ENCODE assay signal across 8 cellular contexts in genomic region chr20:45934046-45934586, GRCh38. TPM values are rescaled to one million over a fixed set of nuclear protein-coding genes. Genes with fewer than 3 reads are reported as not detected.
A peak's percentile ranks its signal among the peaks of the same experiment; 100 is the strongest.
DNase-seq lines count a peak whose midpoint lies in the region; ATAC-seq and TF ChIP-seq lines count a peak whose summit lies in the region.

No MANE protein-coding gene starts in this region.

- no peaks in the 10 kb centered on the region for H3K27me3 Mint-ChIP-seq in stimulated activated naive CD8-positive, alpha-beta T cell treated with anti-CD3 and anti-CD28 coated beads, Interleukin-15, amount 100 ng/mL, for 72 hours

- TF ChIP-seq CTCF in GM20000 (IDR thresholded peaks at IDR 0.05; ENCODE audit: extremely low read depth, missing control alignments) (no peak), liver (IDR thresholded peaks at IDR 0.05; ENCODE audit: low read depth, low read length, missing input control) (no peak)

- peak overlapping the region; percentile 100 for H3K27ac ChIP-seq in HUES48 (ENCODE audit: low read depth, low read length)
- H3K27ac ChIP-seq in liver (ENCODE audit: low read depth in 1 of 2, low read length in 2 of 2) = peak overlapping the region; percentile 93 to 98

- peak overlapping the region; percentile 99 to 100 for H3K27ac Mint-ChIP-seq in stimulated activated naive CD8-positive, alpha-beta T cell treated with anti-CD3 and anti-CD28 coated beads, Interleukin-15, amount 100 ng/mL, for 72 hours

- peak; percentile 33 for ATAC-seq in stimulated activated naive CD8-positive, alpha-beta T cell treated with anti-CD3 and anti-CD28 coated beads, Interleukin-15, amount 100 ng/mL, for 72 hours

- peak overlapping the region; percentile 100 for H3K9ac ChIP-seq in HUES48 (ENCODE audit: low read depth, low read length)
- peak overlapping the region; percentile 5 to 69 for H3K9ac ChIP-seq in liver (ENCODE audit: low read depth in 1 of 2, low read length in 2 of 2)

- H3K9me3 ChIP-seq in HUES48 (ENCODE audit: control insufficient read depth, insufficient read depth, low read length) = no peaks in the 10 kb centered on the region
- H3K9me3 ChIP-seq in liver (ENCODE audit: control insufficient read depth in 4 of 4, low read length in 3 of 4) = no peaks in the 10 kb centered on the region

- H3K9me3 Mint-ChIP-seq in stimulated activated naive CD8-positive, alpha-beta T cell treated with anti-CD3 and anti-CD28 coated beads, Interleukin-15, amount 100 ng/mL, for 72 hours = no peaks in the 10 kb centered on the region

- H3K36me3 ChIP-seq in HUES48 (ENCODE audit: control insufficient read depth, insufficient read depth, low read length) (peaks cover 21% of the 10 kb centered on the region), liver (ENCODE audit: control insufficient read depth in 4 of 4, insufficient read depth in 3 of 4, low read depth in 1 of 4, low read length in 3 of 4) (peaks cover 2 to 19% (median 17%) of the 10 kb centered on the region in 4 donors)

- peaks cover 36% of the 10 kb centered on the region for H3K4me1 Mint-ChIP-seq in stimulated activated naive CD8-positive, alpha-beta T cell treated with anti-CD3 and anti-CD28 coated beads, Interleukin-15, amount 100 ng/mL, for 72 hours

- under 1% methylated on average over 34 of the region's 34 CpGs for WGBS in liver

- TF ChIP-seq RAD21 in liver (IDR thresholded peaks at IDR 0.05) = no peak

- H3K27me3 ChIP-seq in HUES48 (ENCODE audit: control insufficient read depth, insufficient read depth, low read length) = no peaks in the 10 kb centered on the region
- H3K27me3 ChIP-seq in liver (ENCODE audit: control insufficient read depth in 4 of 4, insufficient read depth in 4 of 4, low read length in 3 of 4) = no peaks in the 10 kb centered on the region

- H3K4me3 ChIP-seq in HUES48 (ENCODE audit: low read depth, low read length) (peak overlapping the region; percentile 75), liver (ENCODE audit: low read depth in 1 of 3, low read length in 3 of 3) (peak overlapping the region; percentile 58 to 71 (median 65))

- H3K4me1 ChIP-seq in HUES48 (ENCODE audit: control insufficient read depth, insufficient read depth, low read length) (peaks cover 25% of the 10 kb centered on the region), liver (ENCODE audit: control insufficient read depth in 4 of 4, insufficient read depth in 4 of 4, low read length in 3 of 4) (peaks cover 7 to 27% (median 18%) of the 10 kb centered on the region in 4 donors)

- DNase-seq in DMS53 (lab: John Stamatoyannopoulos, UW) = peak; percentile 81
- DNase-seq in GM20000 (ENCODE audit: low spot score) = peak; percentile 63
- peak; percentile 55 for DNase-seq in SK-MEL-5 (ENCODE audit: low read depth, low spot score)
- DNase-seq in cortex of kidney (lab: John Stamatoyannopoulos, UW) = peak; percentile 70
- no peak for DNase-seq in stimulated activated naive CD8-positive, alpha-beta T cell treated with anti-CD3 and anti-CD28 coated beads, Interleukin-15, amount 100 ng/mL, for 72 hours
- no peak for DNase-seq in HT-29 (ENCODE audit: low spot score)

- in situ Hi-C loops in SK-MEL-5 (cut with HindIII; ENCODE audit: low pct_unique_long_range_greater_than_20kb, low sequenced_read_pairs) = no loop called here

- peak overlapping the region; percentile 99 for H3K4me3 Mint-ChIP-seq in stimulated activated naive CD8-positive, alpha-beta T cell treated with anti-CD3 and anti-CD28 coated beads, Interleukin-15, amount 100 ng/mL, for 72 hours

TF ChIP-seq in liver, 16 proteins besides CTCF, POLR2A, EP300 and RAD21:
- TF ChIP-seq REST (IDR thresholded peaks at IDR 0.05) (no peak), RXRA (IDR thresholded peaks at IDR 0.05) (no peak), FOXA2 (IDR thresholded peaks at IDR 0.05) (no peak), HNF4G (IDR thresholded peaks at IDR 0.05) (no peak), FOXA1 (IDR thresholded peaks at IDR 0.05) (no peak), SP1 (IDR thresholded peaks at IDR 0.05) (no peak), YY1 (IDR thresholded peaks at IDR 0.05) (no peak), JUND (IDR thresholded peaks at IDR 0.05) (no peak), ZBTB33 (IDR thresholded peaks at IDR 0.05) (no peak)

RNA-seq across cellular contexts. Expression of gene PCIF1, which starts 0.4 kb away (rescaled TPM):
- 9.2 and 10.9 TPM in 2 replicates for total RNA-seq in SK-MEL-5 (2014; rRNA removed; shearing (Covaris generic))
- polyA plus RNA-seq in SK-MEL-5 (2015; cell fraction: cytosol; rRNA removed) = 43.9 and 50.8 TPM in 2 replicates
- polyA plus RNA-seq in SK-MEL-5 (2015; cell fraction: nucleus; rRNA removed) = 36.9 and 40.6 TPM in 2 replicates
- total RNA-seq in liver = 10 to 100 TPM; 11.5 TPM
- polyA plus RNA-seq in liver = 10 to 100 TPM in 1 of 2 donors, 1 to 10 TPM in 1; 9.2 to 12.4 TPM
- total RNA-seq in HT-29 (2014; rRNA removed; shearing (Covaris generic)) = 25.5 and 31.7 TPM in 2 replicates

RNA-seq across cellular contexts. Expression of gene PLTP, which starts 22.2 kb away (rescaled TPM):
- total RNA-seq in SK-MEL-5 (2014; rRNA removed; shearing (Covaris generic)) = 18.5 and 19.9 TPM in 2 replicates
- 39.4 and 44.0 TPM in 2 replicates for polyA plus RNA-seq in SK-MEL-5 (2015; cell fraction: cytosol; rRNA removed)
- 3.8 and 7.0 TPM in 2 replicates for polyA plus RNA-seq in SK-MEL-5 (2015; cell fraction: nucleus; rRNA removed)
- total RNA-seq in liver = 10 to 100 TPM; 66.5 to 69.5 TPM
- 10 to 100 TPM; 22.5 to 54.9 TPM for polyA plus RNA-seq in liver
- total RNA-seq in HT-29 (2014; rRNA removed; shearing (Covaris generic)) = 1.0 and 2.1 TPM in 2 replicates

RNA-seq across cellular contexts. Expression of gene ZNF335, which starts 37.9 kb away (rescaled TPM):
- total RNA-seq in SK-MEL-5 (2014; rRNA removed; shearing (Covaris generic)) = 8.4 and 10.1 TPM in 2 replicates
- polyA plus RNA-seq in SK-MEL-5 (2015; cell fraction: cytosol; rRNA removed) = 19.2 and 22.7 TPM in 2 replicates
- 69.6 and 69.7 TPM in 2 replicates for polyA plus RNA-seq in SK-MEL-5 (2015; cell fraction: nucleus; rRNA removed)
- total RNA-seq in liver = 10 to 100 TPM in 1 of 2 donors, 1 to 10 TPM in 1; 9.1 to 14.6 TPM
- 1 to 10 TPM; 3.0 to 4.1 TPM for polyA plus RNA-seq in liver
- total RNA-seq in HT-29 (2014; rRNA removed; shearing (Covaris generic)) = 39.2 and 44.8 TPM in 2 replicates

RNA-seq across cellular contexts. Expression of gene CTSA, which starts 43.0 kb away (rescaled TPM):
- 447 and 457 TPM in 2 replicates for total RNA-seq in SK-MEL-5 (2014; rRNA removed; shearing (Covaris generic))
- polyA plus RNA-seq in SK-MEL-5 (2015; cell fraction: cytosol; rRNA removed) = 1,285 and 1,383 TPM in 2 replicates
- 906 and 1,065 TPM in 2 replicates for polyA plus RNA-seq in SK-MEL-5 (2015; cell fraction: nucleus; rRNA removed)
- 10 to 100 TPM; 45.6 to 48.1 TPM for total RNA-seq in liver
- polyA plus RNA-seq in liver = 100 to 1,000 TPM; 105 to 151 TPM
- 151 and 162 TPM in 2 replicates for total RNA-seq in HT-29 (2014; rRNA removed; shearing (Covaris generic))

RNA-seq across cellular contexts. Expression of gene NEURL2, which starts 43.1 kb away (rescaled TPM):
- total RNA-seq in SK-MEL-5 (2014; rRNA removed; shearing (Covaris generic)) = 7.1 and 8.9 TPM in 2 replicates
- polyA plus RNA-seq in SK-MEL-5 (2015; cell fraction: cytosol; rRNA removed) = 5.3 and 8.8 TPM in 2 replicates
- polyA plus RNA-seq in SK-MEL-5 (2015; cell fraction: nucleus; rRNA removed) = 18.6 and 23.3 TPM in 2 replicates
- total RNA-seq in liver = 10 to 100 TPM in 1 of 2 donors, 1 to 10 TPM in 1; 4.1 to 14.5 TPM
- 1 to 10 TPM; 3.7 to 6.2 TPM for polyA plus RNA-seq in liver
- total RNA-seq in HT-29 (2014; rRNA removed; shearing (Covaris generic)) = 8.9 and 11.4 TPM in 2 replicates

Comparison
In these comparisons a context has a peak if more than half of its experiments do, and no peak if none do; other contexts are left out.
1. DNase-seq: peak in DMS53 (single experiment), GM20000 (single experiment), SK-MEL-5 (single experiment) and cortex of kidney (single experiment); none in stimulated activated naive CD8-positive, alpha-beta T cell treated with anti-CD3 and anti-CD28 coated beads, Interleukin-15, amount 100 ng/mL, for 72 hours (0 of 2) and HT-29 (single experiment).